Comparison of ENCODE assay signal across 22 cellular contexts in the genomic region with DNA sequence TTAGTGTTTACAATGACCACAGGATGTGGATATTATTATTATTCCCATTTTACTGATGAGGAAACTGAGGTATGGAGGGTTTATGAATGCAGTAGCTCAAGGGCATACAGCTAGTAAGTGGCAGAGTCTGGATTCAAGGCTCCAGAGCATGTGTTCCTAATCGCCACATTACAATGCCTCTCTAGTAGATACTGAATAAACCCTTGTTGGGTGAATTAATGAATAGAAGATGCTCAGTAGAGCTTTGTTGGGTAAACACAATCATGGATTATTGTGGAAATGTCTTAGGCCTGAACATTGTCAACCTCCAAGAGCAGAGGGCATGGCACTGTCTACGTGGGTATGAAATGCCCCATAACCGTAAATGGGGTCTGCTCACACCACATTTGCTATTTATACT.
"Had no signal": no experiment of that assay in that cellular context is flagged by ENCODE, and none has a peak within 500 bp of the region (broad histone marks: within the 10 kb centered on the region; RNA-seq: fewer than 3 reads in every experiment).

No MANE protein-coding gene starts in this region.

- H3K4me3 ChIP-seq: left ventricle myocardium inferior, lung, pancreas, psoas muscle, right atrium auricular region, right lobe of liver, smooth muscle cell, testis, thyroid gland, transverse colon, upper lobe of left lung, vagina had no signal

- H3K27me3 ChIP-seq: pancreas, right atrium auricular region, right lobe of liver, testis, thyroid gland, transverse colon, upper lobe of left lung, vagina had no signal

- H3K36me3 ChIP-seq: left ventricle myocardium inferior, pancreas, right atrium auricular region, right lobe of liver, thyroid gland, transverse colon, upper lobe of left lung, vagina had no signal

- DNase-seq: immature natural killer cell; islet precursor cell; left ventricle myocardium inferior; naive thymus-derived CD8-positive, alpha-beta T cell; pancreas; psoas muscle; right lobe of liver; stimulated activated CD4-positive, alpha-beta T cell treated with anti-CD3 and anti-CD28 coated beads, Interleukin-1b, Interleukin-23, amount 100 ng/mL, for 48 hours; stimulated activated CD4-positive, alpha-beta T cell treated with anti-CD3 and anti-CD28 coated beads, Interleukin-2, amount 100 ng/mL, for 48 hours; stimulated activated CD4-positive, alpha-beta T cell treated with anti-CD3 and anti-CD28 coated beads, Interleukin-4, amount 100 ng/mL, for 4 hours; stimulated activated CD8-positive, alpha-beta memory T cell treated with anti-CD3 and anti-CD28 coated beads, Interleukin-4, amount 100 ng/mL, for 48 hours; stimulated activated naive CD4-positive, alpha-beta T cell treated with Interleukin-2 at 50 U/mL for 16 hours; stimulated activated naive CD8-positive, alpha-beta T cell treated with anti-CD3 and anti-CD28 coated beads, Interleukin-15, amount 100 ng/mL, for 72 hours; testis; thyroid gland; transverse colon; upper lobe of left lung had no signal

- ATAC-seq: naive thymus-derived CD8-positive, alpha-beta T cell; pancreas; psoas muscle; right lobe of liver; stimulated activated memory B cell treated with anti-CD40 and anti-IgM and Interleukin-4, amounts not matched to agents 10 μg/mL and 1 μg/mL and 100 μg/mL, for 72 hours; stimulated activated naive CD8-positive, alpha-beta T cell treated with anti-CD3 and anti-CD28 coated beads, Interleukin-15, amount 100 ng/mL, for 72 hours had no signal
